8 cellular contexts compared by ENCODE assay signal in the genomic region with DNA sequence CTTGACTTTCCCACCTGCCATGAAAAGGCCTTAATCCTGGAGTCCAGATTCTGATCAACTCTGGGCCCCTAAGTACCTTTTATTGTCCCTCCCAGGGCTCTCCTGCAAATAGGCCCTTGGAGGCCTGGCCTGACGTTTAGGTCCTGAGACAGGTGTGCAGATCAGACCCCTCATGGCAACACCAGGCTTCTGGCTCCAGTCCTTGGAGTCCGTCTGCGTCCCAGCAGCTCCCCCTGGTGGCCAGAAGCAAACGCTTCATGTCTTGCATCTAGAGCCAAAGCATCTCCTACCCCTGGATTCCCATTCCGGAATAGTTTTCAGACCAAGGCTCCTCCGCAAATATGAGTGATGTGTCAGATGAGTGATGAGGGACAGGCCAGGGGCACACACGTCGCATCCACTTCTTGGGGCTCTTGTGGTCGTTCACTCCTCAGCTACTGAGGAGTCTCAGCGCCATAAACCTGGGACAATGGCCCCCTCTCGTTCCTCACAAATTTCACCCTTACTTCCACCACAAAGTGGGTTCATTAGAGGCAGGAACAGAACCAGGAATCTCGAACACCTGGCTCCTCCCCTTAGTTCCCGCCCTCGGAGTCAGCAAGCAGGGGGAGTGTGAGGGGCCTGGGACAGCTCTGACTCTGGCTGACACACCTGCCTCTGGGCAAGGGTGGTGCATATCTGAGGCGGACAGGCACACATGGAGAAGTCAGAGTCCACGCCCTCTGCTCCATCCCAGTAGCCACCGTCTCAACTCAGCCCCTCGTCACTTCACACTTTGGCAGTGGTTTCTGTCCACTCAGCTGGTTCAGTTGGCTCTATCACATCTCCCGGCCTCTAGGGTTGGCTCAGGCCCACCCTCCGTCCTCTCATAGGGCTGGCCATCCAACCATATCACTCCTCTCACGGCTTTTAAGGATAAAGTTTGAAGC.
DNase-seq lines count a peak whose midpoint lies in the region; ATAC-seq, FAIRE-seq and TF ChIP-seq lines count a peak whose summit lies in the region.

No MANE protein-coding gene starts in this region.

- no peaks in the 10 kb centered on the region for H3K79me2 ChIP-seq in fibroblast of lung (ENCODE audit: control insufficient read depth, insufficient read depth, low read length)

- no peaks in the 10 kb centered on the region for H3K9me3 ChIP-seq in fibroblast of lung (ENCODE audit: control insufficient read depth, insufficient read depth, low read depth, low read length)

- H2AFZ ChIP-seq in fibroblast of lung (ENCODE audit: low read length) = no peak overlapping the region

- H3K4me1 ChIP-seq in fibroblast of lung (ENCODE audit: control insufficient read depth, extremely low read depth, insufficient read depth, low read length) = no peaks in the 10 kb centered on the region

- no peak overlapping the region for H3K9ac ChIP-seq in fibroblast of lung (ENCODE audit: insufficient read depth, low read length)

- no peaks in the 10 kb centered on the region for H3K36me3 ChIP-seq in fibroblast of lung (ENCODE audit: control insufficient read depth, insufficient read depth, low read length)

- TF ChIP-seq CTCF in GM12801 (IDR thresholded peaks at IDR 0.05; ENCODE audit: extremely low read depth, insufficient read length) (peak; percentile 13), LNCAP (IDR thresholded peaks at IDR 0.05) (peak; percentile 89), fibroblast of lung (conservative IDR thresholded peaks at IDR 0.05 in 1 of 2, IDR thresholded peaks at IDR 0.05 in 1 of 2; ENCODE audit: low read depth in 1 of 2, low read length in 2 of 2) (peak; percentile 94 to 96), nephron (IDR thresholded peaks at IDR 0.05; ENCODE audit: unreplicated experiment in 3 of 3) (peak; percentile 91 to 94 (median 92))

- H3K27me3 ChIP-seq in fibroblast of lung (ENCODE audit: control insufficient read depth, insufficient read depth, low read length) = no peaks in the 10 kb centered on the region

- H3K4me1 Mint-ChIP-seq in activated T-cell treated with anti-CD3 and anti-CD28 coated beads, Interleukin-2, amount 50 U/mL, for 72 hours (ENCODE audit: low read depth) = no peaks in the 10 kb centered on the region
- H3K4me1 Mint-ChIP-seq in nephron = peaks cover 11% of the 10 kb centered on the region
- H3K4me1 Mint-ChIP-seq in stimulated activated naive B cell treated with anti-CD40 and anti-IgM and Interleukin-4, amounts not matched to agents 10 μg/mL and 1 μg/mL and 100 μg/mL, for 72 hours = no peaks in the 10 kb centered on the region

- FAIRE-seq in RCC 7860 (lab: Jason Lieb, UNC) = no peak

- H3K4me3 Mint-ChIP-seq in activated T-cell treated with anti-CD3 and anti-CD28 coated beads, Interleukin-2, amount 50 U/mL, for 72 hours = no peak overlapping the region
- no peak overlapping the region for H3K4me3 Mint-ChIP-seq in nephron
- H3K4me3 Mint-ChIP-seq in stimulated activated naive B cell treated with anti-CD40 and anti-IgM and Interleukin-4, amounts not matched to agents 10 μg/mL and 1 μg/mL and 100 μg/mL, for 72 hours = no peak overlapping the region

- H3K27me3 Mint-ChIP-seq in activated T-cell treated with anti-CD3 and anti-CD28 coated beads, Interleukin-2, amount 50 U/mL, for 72 hours (ENCODE audit: low read depth) = no peaks in the 10 kb centered on the region
- peaks cover 6% of the 10 kb centered on the region for H3K27me3 Mint-ChIP-seq in nephron (ENCODE audit: low read depth)
- no peaks in the 10 kb centered on the region for H3K27me3 Mint-ChIP-seq in stimulated activated naive B cell treated with anti-CD40 and anti-IgM and Interleukin-4, amounts not matched to agents 10 μg/mL and 1 μg/mL and 100 μg/mL, for 72 hours

- no peaks in the 10 kb centered on the region for H4K20me1 ChIP-seq in fibroblast of lung (ENCODE audit: control insufficient read depth, extremely low read depth, insufficient read depth, low read length)

- H3K9me3 Mint-ChIP-seq in activated T-cell treated with anti-CD3 and anti-CD28 coated beads, Interleukin-2, amount 50 U/mL, for 72 hours = no peaks in the 10 kb centered on the region
- H3K9me3 Mint-ChIP-seq in nephron = no peaks in the 10 kb centered on the region
- no peaks in the 10 kb centered on the region for H3K9me3 Mint-ChIP-seq in stimulated activated naive B cell treated with anti-CD40 and anti-IgM and Interleukin-4, amounts not matched to agents 10 μg/mL and 1 μg/mL and 100 μg/mL, for 72 hours

- H3K27ac Mint-ChIP-seq in activated T-cell treated with anti-CD3 and anti-CD28 coated beads, Interleukin-2, amount 50 U/mL, for 72 hours = no peak overlapping the region
- H3K27ac Mint-ChIP-seq in nephron = no peak overlapping the region
- H3K27ac Mint-ChIP-seq in stimulated activated naive B cell treated with anti-CD40 and anti-IgM and Interleukin-4, amounts not matched to agents 10 μg/mL and 1 μg/mL and 100 μg/mL, for 72 hours = no peak overlapping the region

- DNase-seq in RCC 7860 (ENCODE audit: low spot score) = peak; percentile 58
- peak; percentile 78 to 83 for DNase-seq in activated T-cell treated with anti-CD3 and anti-CD28 coated beads, Interleukin-2, amount 50 U/mL, for 72 hours
- DNase-seq in fibroblast of lung (ENCODE audit: low read depth in 2 of 2) = peak; percentile 57 to 74
- DNase-seq in stimulated activated naive B cell treated with anti-CD40 and anti-IgM and Interleukin-4, amounts not matched to agents 10 μg/mL and 1 μg/mL and 100 μg/mL, for 72 hours = peak; percentile 57

- no peak overlapping the region for H3K4me3 ChIP-seq in fibroblast of lung (replicated peaks in 1 of 4; ENCODE audit: control extremely low read depth in 1 of 4, insufficient read depth in 1 of 4, low read depth in 3 of 4, low read length in 4 of 4)

- no peak overlapping the region for H3K27ac ChIP-seq in fibroblast of lung (ENCODE audit: insufficient read depth, low read length)

- no peaks in the 10 kb centered on the region for H3K36me3 Mint-ChIP-seq in activated T-cell treated with anti-CD3 and anti-CD28 coated beads, Interleukin-2, amount 50 U/mL, for 72 hours (ENCODE audit: insufficient read depth in 2 of 2)
- no peaks in the 10 kb centered on the region for H3K36me3 Mint-ChIP-seq in nephron (ENCODE audit: low read depth)
- H3K36me3 Mint-ChIP-seq in stimulated activated naive B cell treated with anti-CD40 and anti-IgM and Interleukin-4, amounts not matched to agents 10 μg/mL and 1 μg/mL and 100 μg/mL, for 72 hours = no peaks in the 10 kb centered on the region

- ATAC-seq in activated T-cell treated with anti-CD3 and anti-CD28 coated beads, Interleukin-2, amount 50 U/mL, for 72 hours (replicated peaks in 1 of 2) = peak; percentile 62 to 65
- ATAC-seq in stimulated activated naive B cell treated with anti-CD40 and anti-IgM and Interleukin-4, amounts not matched to agents 10 μg/mL and 1 μg/mL and 100 μg/mL, for 72 hours (replicated peaks) = peak; percentile 71 to 91
- no peak for ATAC-seq in GM19395 (IDR thresholded peaks at IDR 0.05; ENCODE audit: unreplicated experiment)

- no peak overlapping the region for H3K4me2 ChIP-seq in fibroblast of lung (ENCODE audit: extremely low read depth, insufficient read depth, low read length)

Comparison
In these comparisons a context has a peak if more than half of its experiments do, and no peak if none do; other contexts are left out.
1. CTCF ChIP-seq: peak in every context shown above with its lines; median percentile 95 in fibroblast of lung; 92 in nephron; 89 in LNCAP; 13 in GM12801.